13 cellular contexts compared by ENCODE assay signal in genomic region chr16:27199235-27199586, GRCh38. TPM values are rescaled to one million over a fixed set of nuclear protein-coding genes. Genes with fewer than 3 reads are reported as not detected.
DNase-seq lines count a peak whose midpoint lies in the region; ATAC-seq and TF ChIP-seq lines count a peak whose summit lies in the region.
"Had no signal": no experiment of that assay in that cellular context is flagged by ENCODE, and none has a peak within 500 bp of the region (broad histone marks: within the 10 kb centered on the region; RNA-seq: fewer than 3 reads in every experiment).

No MANE protein-coding gene starts in this region.

- H3K9ac ChIP-seq in SK-N-MC (ENCODE audit: insufficient read length), result no peak overlapping the region

- H3K4me3 Mint-ChIP-seq in CD8-positive, alpha-beta memory T cell, result peak overlapping the region in 4 of 7 donors; percentile 29 to 77 (median 63)
- H3K4me3 Mint-ChIP-seq in memory B cell, result no peak overlapping the region
- H3K4me3 Mint-ChIP-seq in nephron progenitor cell, result no peak overlapping the region

- no peaks in the 10 kb centered on the region for H3K27me3 ChIP-seq in BE2C
- no peaks in the 10 kb centered on the region for H3K27me3 ChIP-seq in CD8-positive, alpha-beta memory T cell (ENCODE audit: insufficient read depth, low read length, poor library complexity, severe bottlenecking)

- peaks cover 87 to 97% (median 95%) of the 10 kb centered on the region in 3 donors for H3K4me1 Mint-ChIP-seq in CD8-positive, alpha-beta memory T cell
- peaks cover 31% of the 10 kb centered on the region for H3K4me1 Mint-ChIP-seq in memory B cell
- H3K4me1 Mint-ChIP-seq in nephron progenitor cell, result peaks cover 16% of the 10 kb centered on the region

- H3K27ac ChIP-seq in CD8-positive, alpha-beta memory T cell (ENCODE audit: low read depth, low read length), result no peak overlapping the region
- H3K27ac ChIP-seq in SK-N-MC, result 0 out of 2 replicates have a peak overlapping the region, but pooled peaks have one; percentile 21
- H3K27ac ChIP-seq: C4-2B had no signal

- no peaks in the 10 kb centered on the region for H3K27me3 Mint-ChIP-seq in CD8-positive, alpha-beta memory T cell
- peaks cover 4% of the 10 kb centered on the region for H3K27me3 Mint-ChIP-seq in memory B cell
- H3K27me3 Mint-ChIP-seq in nephron progenitor cell (ENCODE audit: low read depth, poor library complexity), result peaks cover 24% of the 10 kb centered on the region

- no peak for DNase-seq in BE2C
- DNase-seq in CD8-positive, alpha-beta memory T cell, result no peak
- DNase-seq in SK-N-MC (ENCODE audit: low read depth, low spot score), result no peak
- no peak for DNase-seq in memory B cell (ENCODE audit: low spot score in 2 of 2)
- DNase-seq in nephron progenitor cell, result no peak
- DNase-seq: activated CD8-positive, alpha-beta memory T cell treated with anti-CD3 and anti-CD28 coated beads, Interleukin-2, amount 50 U/mL, for 48 hours; amygdala; foreskin fibroblast; NCI-H2029 treated with DMSO at 0.1 percent for 48 hours; NCI-H524 treated with DMSO at 0.1 percent for 48 hours had no signal

- H3K36me3 ChIP-seq in BE2C (no peaks in the 10 kb centered on the region), SK-N-MC (ENCODE audit: insufficient read depth, low read length) (no peaks in the 10 kb centered on the region)
- H3K36me3 ChIP-seq in CD8-positive, alpha-beta memory T cell (ENCODE audit: insufficient read depth, low read length), result no peaks in the 10 kb centered on the region

- peak overlapping the region; percentile 75 to 97 (median 93) for H3K27ac Mint-ChIP-seq in CD8-positive, alpha-beta memory T cell
- H3K27ac Mint-ChIP-seq in memory B cell (peak overlapping the region; percentile 48), nephron progenitor cell (no peak overlapping the region)

- no peaks in the 10 kb centered on the region for H3K9me3 Mint-ChIP-seq in CD8-positive, alpha-beta memory T cell
- H3K9me3 Mint-ChIP-seq in memory B cell (peaks cover 3% of the 10 kb centered on the region), nephron progenitor cell (peaks cover 16% of the 10 kb centered on the region)

- POLR2A ChIA-PET in CD8-positive, alpha-beta memory T cell (lab: Charles Lee), result interaction anchor here (1.2 to 1.7 kb wide), 7 partner anchors 20 to 251 kb away, joined by 3 to 10 read pairs (median 5); no protein-coding TSS in a partner anchor

- ATAC-seq in memory B cell (ENCODE audit: low read depth) (no peak), HG03460 (IDR thresholded peaks at IDR 0.05; ENCODE audit: unreplicated experiment) (no peak), HG02885 (IDR thresholded peaks at IDR 0.05; ENCODE audit: poor library complexity, unreplicated experiment) (no peak)

- CTCF ChIA-PET in CD8-positive, alpha-beta memory T cell (lab: Charles Lee), result interaction anchor here (1.0 to 8.5 kb wide), 8 partner anchors 9 to 168 kb away, joined by 3 to 104 read pairs (median 6); no protein-coding TSS in a partner anchor

- TF ChIP-seq CTCF in BE2C (IDR thresholded peaks at IDR 0.05; ENCODE audit: low read depth, low read length) (no peak), nephron progenitor cell (IDR thresholded peaks at IDR 0.05) (no peak)

- peak overlapping the region; percentile 5 for H3K4me3 ChIP-seq in BE2C (ENCODE audit: low read depth, low read length)
- H3K4me3 ChIP-seq in CD8-positive, alpha-beta memory T cell (ENCODE audit: low read length), result no peak overlapping the region
- no peak overlapping the region for H3K4me3 ChIP-seq in SK-N-MC

- peaks cover 18% of the 10 kb centered on the region for H3K4me1 ChIP-seq in BE2C
- H3K4me1 ChIP-seq in CD8-positive, alpha-beta memory T cell (ENCODE audit: insufficient read depth, low read length), result peaks cover 86% of the 10 kb centered on the region

- H3K9me3 ChIP-seq in BE2C (no peaks in the 10 kb centered on the region), SK-N-MC (ENCODE audit: low read depth, low read length) (no peaks in the 10 kb centered on the region)
- no peaks in the 10 kb centered on the region for H3K9me3 ChIP-seq in CD8-positive, alpha-beta memory T cell (ENCODE audit: low read length)

- peaks cover 0 to 10% (median 0%) of the 10 kb centered on the region in 3 donors for H3K36me3 Mint-ChIP-seq in CD8-positive, alpha-beta memory T cell
- H3K36me3 Mint-ChIP-seq in memory B cell, result peaks cover 1% of the 10 kb centered on the region
- H3K36me3 Mint-ChIP-seq in nephron progenitor cell (ENCODE audit: low read depth), result no peaks in the 10 kb centered on the region

RNA-seq across cellular contexts. Expression of gene KDM8, which starts 4.1 kb away (rescaled TPM):
- 18.1 TPM for polyA plus RNA-seq in BE2C (2012; ENCODE audit: insufficient read depth, insufficient read length, low read depth)
- total RNA-seq in CD8-positive, alpha-beta memory T cell, result 10 to 100 TPM in 1 of 2 experiments, 1 to 10 TPM in 1; 9.1 to 10.8 TPM
- 5.6 TPM for polyA plus RNA-seq in CD8-positive, alpha-beta memory T cell

Comparison
In these comparisons a context has a peak if more than half of its experiments do, and no peak if none do; other contexts are left out.
1. H3K4me3 Mint-ChIP-seq: peak in CD8-positive, alpha-beta memory T cell (4 of 7); none in memory B cell (single experiment) and nephron progenitor cell (single experiment).